ENCODE assay signal across 8 cellular contexts in genomic region chr1:226125097-226125630, GRCh38.
A peak's percentile ranks its signal among the peaks of the same experiment; 100 is the strongest.
DNase-seq lines count a peak whose midpoint lies in the region; ATAC-seq and TF ChIP-seq lines count a peak whose summit lies in the region.

No MANE protein-coding gene starts in this region.

- DNase-seq in NCI-H1092 treated with DMSO at 0.1 percent for 48 hours (lab: John Stamatoyannopoulos, UW) (peak; percentile 74), SKM-1 (lab: John Stamatoyannopoulos, UW; ENCODE audit: unreplicated experiment) (peak; percentile 64), glomerular visceral epithelial cell (ENCODE audit: extremely low spot score) (peak; percentile 85), trophoblast cell (peak; percentile 85 to 95), upper lobe of right lung (peak; percentile 93)
- peak; percentile 90 for DNase-seq in activated naive CD4-positive, alpha-beta T cell treated with Interleukin-2 at 50 U/mL for 16 hours

- H3K4me2 ChIP-seq in trophoblast cell (ENCODE audit: low read length) = no peak overlapping the region

- H2BK120ac ChIP-seq in trophoblast cell (ENCODE audit: insufficient read depth, low read length, poor library complexity) = no peak overlapping the region

- peaks cover 14% of the 10 kb centered on the region for H3K79me1 ChIP-seq in trophoblast cell (ENCODE audit: low read length)

- no CpG with 5 or more reads among the region's 12 CpGs for WGBS in trophoblast cell (ENCODE audit: extremely low coverage, insufficient coverage, insufficient read length)

- no peak overlapping the region for H2BK12ac ChIP-seq in trophoblast cell (ENCODE audit: low read length)

- ATAC-seq in GM21515 (IDR thresholded peaks at IDR 0.05; ENCODE audit: unreplicated experiment) (peak; percentile 28), upper lobe of right lung (peak; percentile 56)

- peak; percentile 98 for TF ChIP-seq CTCF in C4-2B (conservative IDR thresholded peaks at IDR 0.05)
- TF ChIP-seq CTCF in upper lobe of right lung (IDR thresholded peaks at IDR 0.05) = peak; percentile 98

- no peak overlapping the region for H3K14ac ChIP-seq in trophoblast cell (ENCODE audit: low read length)

- no peak overlapping the region for H4K8ac ChIP-seq in trophoblast cell (ENCODE audit: low read depth, low read length)

- no peaks in the 10 kb centered on the region for H3K36me3 ChIP-seq in trophoblast cell (ENCODE audit: control insufficient read depth in 1 of 2, insufficient read depth in 2 of 2, low read length in 2 of 2)
- no peaks in the 10 kb centered on the region for H3K36me3 ChIP-seq in upper lobe of right lung

- H2AFZ ChIP-seq in trophoblast cell (ENCODE audit: insufficient read depth, low read length, poor library complexity) = no peak overlapping the region

- H3K79me2 ChIP-seq in trophoblast cell (ENCODE audit: control insufficient read depth, insufficient read depth, low read length, poor library complexity) = peaks cover 6% of the 10 kb centered on the region

- H3K4ac ChIP-seq in trophoblast cell (ENCODE audit: low read depth, low read length) = no peak overlapping the region

- H2BK5ac ChIP-seq in trophoblast cell (ENCODE audit: low read depth, low read length, poor library complexity) = no peak overlapping the region

- H3K4me1 ChIP-seq in trophoblast cell (ENCODE audit: control insufficient read depth in 1 of 2, insufficient read depth in 2 of 2, low read length in 2 of 2) (peaks cover 20 to 22% of the 10 kb centered on the region in 2 experiments), upper lobe of right lung (peaks cover 13% of the 10 kb centered on the region)

- H3K9me3 ChIP-seq in trophoblast cell (ENCODE audit: insufficient read depth, low read depth, low read length) (no peaks in the 10 kb centered on the region), upper lobe of right lung (no peaks in the 10 kb centered on the region)

- H3K27me3 ChIP-seq in trophoblast cell (ENCODE audit: insufficient read depth, low read length) (no peaks in the 10 kb centered on the region), upper lobe of right lung (no peaks in the 10 kb centered on the region)

- H3K9ac ChIP-seq in trophoblast cell (ENCODE audit: low read length) = no peak overlapping the region

- no peak overlapping the region for H4K12ac ChIP-seq in trophoblast cell (ENCODE audit: low read depth, low read length)

- no peak overlapping the region for H4K91ac ChIP-seq in trophoblast cell (ENCODE audit: low read depth, low read length)

- no peak overlapping the region for H3K18ac ChIP-seq in trophoblast cell (ENCODE audit: low read length)

- H3K4me3 ChIP-seq in trophoblast cell (ENCODE audit: low read depth, low read length) (no peak overlapping the region), upper lobe of right lung (no peak overlapping the region)

- intact Hi-C loops in upper lobe of right lung (cut with DNase I) = loop anchor here (5.0 kb wide), 1 partner anchor 72 kb away; no protein-coding TSS in a partner anchor

- no peak overlapping the region for H2AK5ac ChIP-seq in trophoblast cell (ENCODE audit: low read length)

- H3K27ac ChIP-seq in C4-2B (peak overlapping the region; percentile 82), trophoblast cell (ENCODE audit: low read depth, low read length) (no peak overlapping the region), upper lobe of right lung (no peak overlapping the region)

- H3K23ac ChIP-seq in trophoblast cell (ENCODE audit: low read length) = no peak overlapping the region
